Comparison of ENCODE assay signal across 8 cellular contexts in genomic region chr9:100428871-100429654, GRCh38. TPM values are rescaled to one million over a fixed set of nuclear protein-coding genes. Genes with fewer than 3 reads are reported as not detected.
DNase-seq lines count a peak whose midpoint lies in the region; ATAC-seq and TF ChIP-seq lines count a peak whose summit lies in the region.

No MANE protein-coding gene starts in this region.

- no peaks in the 10 kb centered on the region for H3K36me3 ChIP-seq in muscle layer of colon (ENCODE audit: insufficient read depth, low read length)

- no peak overlapping the region for H3K9ac ChIP-seq in muscle layer of colon (ENCODE audit: low read length)

- peak overlapping the region; percentile 22 to 93 (median 85) for H3K27ac ChIP-seq in dorsolateral prefrontal cortex
- peak overlapping the region; percentile 52 for H3K27ac ChIP-seq in muscle layer of colon (ENCODE audit: low read depth, low read length)

- no peak for TF ChIP-seq CTCF in AG10803 (conservative IDR thresholded peaks at IDR 0.05; ENCODE audit: low read length)
- TF ChIP-seq CTCF in NB4 (IDR thresholded peaks at IDR 0.05; ENCODE audit: low read depth, low read length) = no peak
- TF ChIP-seq CTCF in dorsolateral prefrontal cortex (IDR thresholded peaks at IDR 0.05 in 54 of 56, conservative IDR thresholded peaks at IDR 0.05 in 2 of 56; ENCODE audit: low read depth in 1 of 56, partially characterized antibody in 56 of 56) = no peak
- TF ChIP-seq CTCF in GM10248 (IDR thresholded peaks at IDR 0.05; ENCODE audit: control extremely low read depth, extremely low read depth, low read depth, missing control alignments) = no peak

- no peak for TF ChIP-seq POLR2A in NB4 (IDR thresholded peaks at IDR 0.05; ENCODE audit: extremely low read depth, insufficient read length)

- no peaks in the 10 kb centered on the region for H3K27me3 ChIP-seq in dorsolateral prefrontal cortex
- no peaks in the 10 kb centered on the region for H3K27me3 ChIP-seq in muscle layer of colon (ENCODE audit: control insufficient read depth in 1 of 2, insufficient read depth in 2 of 2, low read length in 2 of 2)

- H3K4me3 ChIP-seq in AG10803 (ENCODE audit: low read length) (peak overlapping the region; percentile 77), NB4 (ENCODE audit: low read depth, low read length) (no peak overlapping the region), dorsolateral prefrontal cortex (peak overlapping the region in 56 of 59 donors; percentile 9 to 92 (median 83)), muscle layer of colon (ENCODE audit: low read depth in 1 of 2, low read length in 2 of 2) (peak overlapping the region in 1 of 2 donors; percentile 1)

- CTCF ChIA-PET in GM10248 (lab: Yijun Ruan, JAX) = interaction anchor here (0.7 to 1.8 kb wide), 2 partner anchors 9 to 13 kb away, joined by 3 to 9 read pairs; no protein-coding TSS in a partner anchor

- DNase-seq in AG10803 (ENCODE audit: low read depth) (peak; percentile 99), NB4 (ENCODE audit: low read depth) (peak; percentile 39), dorsolateral prefrontal cortex (peak in 3 of 10 donors; percentile 14 to 59 (median 21)), UCSD-AML1 (lab: John Stamatoyannopoulos, UW; ENCODE audit: unreplicated experiment) (no peak), GM10248 (ENCODE audit: extremely low spot score) (no peak)

- no peak for ATAC-seq in HG03108 (IDR thresholded peaks at IDR 0.05; ENCODE audit: unreplicated experiment)
- no peak for ATAC-seq in HG03196 (IDR thresholded peaks at IDR 0.05; ENCODE audit: unreplicated experiment)

- intact Hi-C loops in dorsolateral prefrontal cortex (cut with DNase I) = loop anchor here (2.0 to 5.0 kb wide), 4 partner anchors 43 to 168 kb away; partner anchors contain the start of genes TMEFF1 (in 2 of the 2) and TEX10 (in 1 of the 2)

- H3K9me3 ChIP-seq in muscle layer of colon (ENCODE audit: low read length) = no peaks in the 10 kb centered on the region

- H3K4me1 ChIP-seq in muscle layer of colon (ENCODE audit: insufficient read depth, low read length) = peaks cover 34% of the 10 kb centered on the region

- POLR2A ChIA-PET in GM10248 (lab: Yijun Ruan, JAX) = no interaction called here

RNA-seq across cellular contexts. Expression of gene MSANTD3, which starts 2.1 kb away (rescaled TPM):
- 10 to 100 TPM; 19.8 to 52.0 (median 34.3) TPM for total RNA-seq in dorsolateral prefrontal cortex

RNA-seq across cellular contexts. Expression of gene TMEFF1, which starts 43.9 kb away (rescaled TPM):
- 10 to 100 TPM; 15.9 to 42.8 (median 25.6) TPM for total RNA-seq in dorsolateral prefrontal cortex

Comparison
In these comparisons a context has a peak if more than half of its experiments do, and no peak if none do; other contexts are left out.
1. DNase-seq: peak in AG10803 (single experiment) and NB4 (single experiment); none in UCSD-AML1 (single experiment) and GM10248 (single experiment).